ENCODE assay signal across 2 cellular contexts in the genomic region with DNA sequence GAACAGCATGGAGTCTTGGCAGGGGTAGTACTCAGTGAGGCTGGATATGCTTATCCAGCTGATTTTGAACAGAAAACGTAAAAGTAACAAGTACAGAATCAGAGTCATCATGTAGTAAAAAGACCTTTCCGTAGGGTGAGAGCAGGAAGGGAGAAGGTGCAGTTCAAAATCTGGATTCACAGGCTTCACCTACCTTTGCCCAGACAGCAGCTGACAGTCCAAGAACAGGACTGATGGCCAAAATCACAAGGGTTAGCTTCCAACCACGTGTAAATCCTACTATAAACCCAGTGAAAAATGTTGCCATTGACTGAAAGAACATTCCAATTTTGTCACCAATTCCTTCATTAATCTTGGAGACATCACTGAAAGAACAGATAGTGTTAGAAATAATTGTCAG.
TF ChIP-seq lines count a peak whose summit lies in the region.

No MANE protein-coding gene starts in this region.

TF ChIP-seq in liver, 16 proteins besides CTCF, POLR2A, EP300 and RAD21:
- TF ChIP-seq HNF4A (conservative IDR thresholded peaks at IDR 0.05) = peak; percentile 18 to 60
- peak in 1 of 2 donors; percentile 15 for TF ChIP-seq RXRA (IDR thresholded peaks at IDR 0.05)
- TF ChIP-seq JUND (IDR thresholded peaks at IDR 0.05) = no peak

TF ChIP-seq in HepG2, 621 proteins besides CTCF, POLR2A, EP300 and RAD21:
- TF ChIP-seq ZNF570 (CRISPR knock-in tag; IDR thresholded peaks at IDR 0.05; ENCODE audit: borderline replicate concordance) (no peak), ZBTB42 (CRISPR knock-in tag; IDR thresholded peaks at IDR 0.05) (no peak), TSC22D2 (CRISPR knock-in tag; IDR thresholded peaks at IDR 0.05; ENCODE audit: borderline replicate concordance) (no peak), NR1H2 (CRISPR knock-in tag; IDR thresholded peaks at IDR 0.05; ENCODE audit: borderline replicate concordance, low read depth) (no peak), ZNF143 (CRISPR knock-in tag; IDR thresholded peaks at IDR 0.05) (no peak), GPN1 (CRISPR knock-in tag; IDR thresholded peaks at IDR 0.05; ENCODE audit: borderline replicate concordance) (no peak), MLLT10 (CRISPR knock-in tag; IDR thresholded peaks at IDR 0.05) (no peak), ZNF121 (CRISPR knock-in tag; IDR thresholded peaks at IDR 0.05) (no peak), ERF (CRISPR knock-in tag; IDR thresholded peaks at IDR 0.05) (no peak), U2AF2 (IDR thresholded peaks at IDR 0.05; ENCODE audit: low read depth, low read length) (no peak)
- TF ChIP-seq, protein P1, sequence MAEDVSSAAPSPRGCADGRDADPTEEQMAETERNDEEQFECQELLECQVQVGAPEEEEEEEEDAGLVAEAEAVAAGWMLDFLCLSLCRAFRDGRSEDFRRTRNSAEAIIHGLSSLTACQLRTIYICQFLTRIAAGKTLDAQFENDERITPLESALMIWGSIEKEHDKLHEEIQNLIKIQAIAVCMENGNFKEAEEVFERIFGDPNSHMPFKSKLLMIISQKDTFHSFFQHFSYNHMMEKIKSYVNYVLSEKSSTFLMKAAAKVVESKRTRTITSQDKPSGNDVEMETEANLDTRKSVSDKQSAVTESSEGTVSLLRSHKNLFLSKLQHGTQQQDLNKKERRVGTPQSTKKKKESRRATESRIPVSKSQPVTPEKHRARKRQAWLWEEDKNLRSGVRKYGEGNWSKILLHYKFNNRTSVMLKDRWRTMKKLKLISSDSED (CRISPR knock-in tag; IDR thresholded peaks at IDR 0.05) = no peak
- TF ChIP-seq, protein P2, sequence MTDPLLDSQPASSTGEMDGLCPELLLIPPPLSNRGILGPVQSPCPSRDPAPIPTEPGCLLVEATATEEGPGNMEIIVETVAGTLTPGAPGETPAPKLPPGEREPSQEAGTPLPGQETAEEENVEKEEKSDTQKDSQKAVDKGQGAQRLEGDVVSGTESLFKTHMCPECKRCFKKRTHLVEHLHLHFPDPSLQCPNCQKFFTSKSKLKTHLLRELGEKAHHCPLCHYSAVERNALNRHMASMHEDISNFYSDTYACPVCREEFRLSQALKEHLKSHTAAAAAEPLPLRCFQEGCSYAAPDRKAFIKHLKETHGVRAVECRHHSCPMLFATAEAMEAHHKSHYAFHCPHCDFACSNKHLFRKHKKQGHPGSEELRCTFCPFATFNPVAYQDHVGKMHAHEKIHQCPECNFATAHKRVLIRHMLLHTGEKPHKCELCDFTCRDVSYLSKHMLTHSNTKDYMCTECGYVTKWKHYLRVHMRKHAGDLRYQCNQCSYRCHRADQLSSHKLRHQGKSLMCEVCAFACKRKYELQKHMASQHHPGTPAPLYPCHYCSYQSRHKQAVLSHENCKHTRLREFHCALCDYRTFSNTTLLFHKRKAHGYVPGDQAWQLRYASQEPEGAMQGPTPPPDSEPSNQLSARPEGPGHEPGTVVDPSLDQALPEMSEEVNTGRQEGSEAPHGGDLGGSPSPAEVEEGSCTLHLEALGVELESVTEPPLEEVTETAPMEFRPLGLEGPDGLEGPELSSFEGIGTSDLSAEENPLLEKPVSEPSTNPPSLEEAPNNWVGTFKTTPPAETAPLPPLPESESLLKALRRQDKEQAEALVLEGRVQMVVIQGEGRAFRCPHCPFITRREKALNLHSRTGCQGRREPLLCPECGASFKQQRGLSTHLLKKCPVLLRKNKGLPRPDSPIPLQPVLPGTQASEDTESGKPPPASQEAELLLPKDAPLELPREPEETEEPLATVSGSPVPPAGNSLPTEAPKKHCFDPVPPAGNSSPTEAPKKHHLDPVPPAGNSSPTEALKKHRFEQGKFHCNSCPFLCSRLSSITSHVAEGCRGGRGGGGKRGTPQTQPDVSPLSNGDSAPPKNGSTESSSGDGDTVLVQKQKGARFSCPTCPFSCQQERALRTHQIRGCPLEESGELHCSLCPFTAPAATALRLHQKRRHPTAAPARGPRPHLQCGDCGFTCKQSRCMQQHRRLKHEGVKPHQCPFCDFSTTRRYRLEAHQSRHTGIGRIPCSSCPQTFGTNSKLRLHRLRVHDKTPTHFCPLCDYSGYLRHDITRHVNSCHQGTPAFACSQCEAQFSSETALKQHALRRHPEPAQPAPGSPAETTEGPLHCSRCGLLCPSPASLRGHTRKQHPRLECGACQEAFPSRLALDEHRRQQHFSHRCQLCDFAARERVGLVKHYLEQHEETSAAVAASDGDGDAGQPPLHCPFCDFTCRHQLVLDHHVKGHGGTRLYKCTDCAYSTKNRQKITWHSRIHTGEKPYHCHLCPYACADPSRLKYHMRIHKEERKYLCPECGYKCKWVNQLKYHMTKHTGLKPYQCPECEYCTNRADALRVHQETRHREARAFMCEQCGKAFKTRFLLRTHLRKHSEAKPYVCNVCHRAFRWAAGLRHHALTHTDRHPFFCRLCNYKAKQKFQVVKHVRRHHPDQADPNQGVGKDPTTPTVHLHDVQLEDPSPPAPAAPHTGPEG (CRISPR knock-in tag; IDR thresholded peaks at IDR 0.05) = no peak
- TF ChIP-seq, protein P3, sequence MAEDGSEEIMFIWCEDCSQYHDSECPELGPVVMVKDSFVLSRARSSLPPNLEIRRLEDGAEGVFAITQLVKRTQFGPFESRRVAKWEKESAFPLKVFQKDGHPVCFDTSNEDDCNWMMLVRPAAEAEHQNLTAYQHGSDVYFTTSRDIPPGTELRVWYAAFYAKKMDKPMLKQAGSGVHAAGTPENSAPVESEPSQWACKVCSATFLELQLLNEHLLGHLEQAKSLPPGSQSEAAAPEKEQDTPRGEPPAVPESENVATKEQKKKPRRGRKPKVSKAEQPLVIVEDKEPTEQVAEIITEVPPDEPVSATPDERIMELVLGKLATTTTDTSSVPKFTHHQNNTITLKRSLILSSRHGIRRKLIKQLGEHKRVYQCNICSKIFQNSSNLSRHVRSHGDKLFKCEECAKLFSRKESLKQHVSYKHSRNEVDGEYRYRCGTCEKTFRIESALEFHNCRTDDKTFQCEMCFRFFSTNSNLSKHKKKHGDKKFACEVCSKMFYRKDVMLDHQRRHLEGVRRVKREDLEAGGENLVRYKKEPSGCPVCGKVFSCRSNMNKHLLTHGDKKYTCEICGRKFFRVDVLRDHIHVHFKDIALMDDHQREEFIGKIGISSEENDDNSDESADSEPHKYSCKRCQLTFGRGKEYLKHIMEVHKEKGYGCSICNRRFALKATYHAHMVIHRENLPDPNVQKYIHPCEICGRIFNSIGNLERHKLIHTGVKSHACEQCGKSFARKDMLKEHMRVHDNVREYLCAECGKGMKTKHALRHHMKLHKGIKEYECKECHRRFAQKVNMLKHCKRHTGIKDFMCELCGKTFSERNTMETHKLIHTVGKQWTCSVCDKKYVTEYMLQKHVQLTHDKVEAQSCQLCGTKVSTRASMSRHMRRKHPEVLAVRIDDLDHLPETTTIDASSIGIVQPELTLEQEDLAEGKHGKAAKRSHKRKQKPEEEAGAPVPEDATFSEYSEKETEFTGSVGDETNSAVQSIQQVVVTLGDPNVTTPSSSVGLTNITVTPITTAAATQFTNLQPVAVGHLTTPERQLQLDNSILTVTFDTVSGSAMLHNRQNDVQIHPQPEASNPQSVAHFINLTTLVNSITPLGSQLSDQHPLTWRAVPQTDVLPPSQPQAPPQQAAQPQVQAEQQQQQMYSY (CRISPR knock-in tag; IDR thresholded peaks at IDR 0.05) = no peak
TF ChIP-seq in HepG2: peak in this region for 0.
